ENCODE assay signal across 8 cellular contexts in genomic region chr1:229410692-229411433, GRCh38. TPM values are rescaled to one million over a fixed set of nuclear protein-coding genes. Genes with fewer than 3 reads are reported as not detected.
DNase-seq lines count a peak whose midpoint lies in the region; ATAC-seq, FAIRE-seq and TF ChIP-seq lines count a peak whose summit lies in the region.

No MANE protein-coding gene starts in this region.

- no peaks in the 10 kb centered on the region for H3K79me2 ChIP-seq in HCT116 (ENCODE audit: insufficient read depth, low read length)
- H3K79me2 ChIP-seq in GM12878 (ENCODE audit: control insufficient read depth, insufficient read depth, low read length), result no peaks in the 10 kb centered on the region

- H3K9me3 Mint-ChIP-seq in CD4-positive, alpha-beta memory T cell, result no peaks in the 10 kb centered on the region

- WGBS in GM12878 (ENCODE audit: insufficient coverage, insufficient replicate concordance, low lambda C conversion rate, missing lambda C conversion rate), result 37% methylated on average over 13 of the region's 14 CpGs
- WGBS in testis, 2 donors, result 17 to 58% methylated on average over 14 of the region's 14 CpGs

- H3K36me3 ChIP-seq in HCT116 (ENCODE audit: control insufficient read depth in 1 of 2, insufficient read depth in 2 of 2, low read length in 2 of 2) (no peaks in the 10 kb centered on the region), GM12878 (ENCODE audit: control insufficient read depth in 2 of 2, insufficient read depth in 2 of 2, low read length in 1 of 2) (no peaks in the 10 kb centered on the region), kidney (ENCODE audit: control insufficient read depth in 1 of 2, insufficient read depth in 2 of 2, low read length in 2 of 2) (no peaks in the 10 kb centered on the region), testis (ENCODE audit: low read depth, missing control alignments) (no peaks in the 10 kb centered on the region)
- no peaks in the 10 kb centered on the region for H3K36me3 ChIP-seq in CD4-positive, alpha-beta memory T cell (ENCODE audit: insufficient read depth, low read length)

- H2AFZ ChIP-seq in HCT116 (ENCODE audit: low read depth, low read length, poor library complexity, severe bottlenecking) (no peak overlapping the region), GM12878 (ENCODE audit: control insufficient read depth, low read depth, low read length) (no peak overlapping the region)

- peak; percentile 94 for ATAC-seq in HCT116
- ATAC-seq in GM12878, result peak; percentile 48; the same call in 2 of the 3 replicates
- no peak for ATAC-seq in HG02678 (IDR thresholded peaks at IDR 0.05; ENCODE audit: unreplicated experiment)

- TF ChIP-seq CTCF in HCT116 (IDR thresholded peaks at IDR 0.05 in 2 of 3, conservative IDR thresholded peaks at IDR 0.05 in 1 of 3; ENCODE audit: borderline replicate concordance in 1 of 3, insufficient read depth in 1 of 3, low read depth in 2 of 3, low read length in 2 of 3) (no peak), GM12878 (IDR thresholded peaks at IDR 0.05 in 2 of 3, conservative IDR thresholded peaks at IDR 0.05 in 1 of 3; ENCODE audit: control insufficient read depth in 2 of 3, extremely low read depth in 1 of 3, insufficient read depth in 1 of 3, low read depth in 3 of 3, low read length in 3 of 3) (no peak), kidney (IDR thresholded peaks at IDR 0.05; ENCODE audit: borderline replicate concordance, extremely low read depth, insufficient read depth) (no peak), testis (IDR thresholded peaks at IDR 0.05) (no peak)

- H3K27me3 Mint-ChIP-seq in CD4-positive, alpha-beta memory T cell, result peaks cover 39 to 49% of the 10 kb centered on the region in 2 donors

- TF ChIP-seq POLR2A in HCT116 (IDR thresholded peaks at IDR 0.05; ENCODE audit: borderline replicate concordance, extremely low read depth, insufficient read depth, insufficient read length) (no peak), GM12878 (IDR thresholded peaks at IDR 0.05; ENCODE audit: low read depth, low read length) (no peak), testis (IDR thresholded peaks at IDR 0.05) (no peak)

- TF ChIP-seq RAD21 in HCT116 (IDR thresholded peaks at IDR 0.05; ENCODE audit: low read depth) (no peak), GM12878 (IDR thresholded peaks at IDR 0.05; ENCODE audit: insufficient read depth, low read depth, low read length) (no peak)

- H3K4me3 Mint-ChIP-seq in CD4-positive, alpha-beta memory T cell, result peak overlapping the region in 3 of 8 donors; percentile 1 to 25 (median 21)

- H3K4me2 ChIP-seq in HCT116 (ENCODE audit: low read length) (peak overlapping the region; percentile 67), GM12878 (ENCODE audit: control insufficient read depth, insufficient read depth) (no peak overlapping the region)

- no peaks in the 10 kb centered on the region for H3K9me3 ChIP-seq in HCT116 (ENCODE audit: control insufficient read depth in 1 of 2, insufficient read depth in 1 of 2, low read depth in 1 of 2, low read length in 2 of 2)
- no peaks in the 10 kb centered on the region for H3K9me3 ChIP-seq in GM12878 (replicated peaks; ENCODE audit: control insufficient read depth, insufficient read depth, low read length)
- H3K9me3 ChIP-seq in kidney (ENCODE audit: control insufficient read depth in 1 of 2, low read length in 2 of 2), result no peaks in the 10 kb centered on the region
- H3K9me3 ChIP-seq in testis, result no peaks in the 10 kb centered on the region
- no peaks in the 10 kb centered on the region for H3K9me3 ChIP-seq in CD4-positive, alpha-beta memory T cell (ENCODE audit: control insufficient read depth in 1 of 2, low read length in 2 of 2)

- H3K27ac ChIP-seq in HCT116 (ENCODE audit: low read depth, low read length) (no peak overlapping the region), GM12878 (ENCODE audit: control insufficient read depth, insufficient read depth) (no peak overlapping the region), kidney (ENCODE audit: low read depth in 2 of 2, low read length in 2 of 2) (no peak overlapping the region), testis (no peak overlapping the region)
- H3K27ac ChIP-seq in CD4-positive, alpha-beta memory T cell (ENCODE audit: low read depth, low read length), result no peak overlapping the region

- DNase-seq in AG08396 (ENCODE audit: low spot score) (peak; percentile 71), HCT116 (ENCODE audit: low read depth, low spot score) (no peak), NCI-H524 treated with DMSO at 0.1 percent for 48 hours (lab: John Stamatoyannopoulos, UW) (peak; percentile 94), GM12878 (ENCODE audit: low read depth, low spot score) (no peak), kidney (peak; percentile 81), testis (peak; percentile 82)
- DNase-seq in CD4-positive, alpha-beta memory T cell, result no peak

- H3K27me3 ChIP-seq in HCT116 (ENCODE audit: insufficient read depth, low read length) (no peaks in the 10 kb centered on the region), GM12878 (replicated peaks in 1 of 2; ENCODE audit: control insufficient read depth in 2 of 2, insufficient read depth in 2 of 2, low read length in 1 of 2) (peaks cover 13 to 17% of the 10 kb centered on the region in 2 experiments), testis (no peaks in the 10 kb centered on the region)
- H3K27me3 ChIP-seq in CD4-positive, alpha-beta memory T cell (ENCODE audit: insufficient read depth, low read length), result peaks cover 16% of the 10 kb centered on the region

- RAD21 ChIA-PET in HCT116 (lab: Charles Lee; ENCODE audit: low non-redundant PET in 1 of 2, low total read pairs in 2 of 2, uncharacterized antibody in 2 of 2, unreplicated experiment in 2 of 2) (interaction anchor here in 1 of 2 experiments (1.0 kb wide), 1 partner anchor 86 kb away, joined by 3 read pairs; no protein-coding TSS in a partner anchor), GM12878 (lab: Charles Lee; ENCODE audit: unreplicated experiment) (interaction anchor here (0.9 kb wide), 1 partner anchor 71 kb away, joined by 4 read pairs; no protein-coding TSS in a partner anchor)

- H3K9ac ChIP-seq in HCT116 (ENCODE audit: low read length) (no peak overlapping the region), GM12878 (ENCODE audit: control insufficient read depth, insufficient read depth, low read length) (no peak overlapping the region), kidney (ENCODE audit: low read length in 2 of 2) (no peak overlapping the region)

- SMC1A ChIA-PET in GM12878 (lab: Charles Lee; ENCODE audit: uncharacterized antibody, unreplicated experiment), result no interaction called here

- in situ Hi-C loops in GM12878 (cut with MboI), result no loop called here

- peaks cover 8 to 17% (median 12%) of the 10 kb centered on the region in 4 donors for H3K4me1 Mint-ChIP-seq in CD4-positive, alpha-beta memory T cell

- BruUV-seq in HCT116 (replicated peaks; lab: Mats Ljungman, UMichigan) (no TSS peak), GM12878 (replicated peaks; lab: Mats Ljungman, UMichigan) (no TSS peak)

- H3K27ac Mint-ChIP-seq in CD4-positive, alpha-beta memory T cell, result no peak overlapping the region

- no peak for FAIRE-seq in GM12878 (lab: Jason Lieb, UNC)
- FAIRE-seq in kidney (lab: Jason Lieb, UNC), result no peak

- CTCF ChIA-PET in HCT116 (lab: Charles Lee) (no interaction called here), GM12878 (lab: Yijun Ruan, JAX) (interaction anchor here (0.9 kb wide), 1 partner anchor 71 kb away, joined by 4 read pairs; no protein-coding TSS in a partner anchor)
- CTCF ChIA-PET in CD4-positive, alpha-beta memory T cell (lab: Charles Lee; ENCODE audit: partially characterized antibody), result no interaction called here

- H3K4me1 ChIP-seq in HCT116 (ENCODE audit: control insufficient read depth in 1 of 2, insufficient read depth in 2 of 2, low read length in 2 of 2), result peaks cover 7 to 22% of the 10 kb centered on the region in 2 experiments
- no peaks in the 10 kb centered on the region for H3K4me1 ChIP-seq in GM12878 (ENCODE audit: control insufficient read depth, insufficient read depth, low read length)
- H3K4me1 ChIP-seq in kidney (ENCODE audit: control insufficient read depth in 1 of 2, insufficient read depth in 1 of 2, low read depth in 1 of 2, low read length in 2 of 2), result peaks cover 0 to 16% of the 10 kb centered on the region in 2 donors
- peaks cover 29% of the 10 kb centered on the region for H3K4me1 ChIP-seq in testis
- H3K4me1 ChIP-seq in CD4-positive, alpha-beta memory T cell (ENCODE audit: insufficient read depth, low read length), result peaks cover 8% of the 10 kb centered on the region

- H3K4me3 ChIP-seq in HCT116 (replicated peaks in 1 of 2; ENCODE audit: low read depth in 1 of 2, low read length in 2 of 2) (peak overlapping the region in 1 of 2 experiments; percentile 15; a peak in 1 of 4 replicates), GM12878 (no peak overlapping the region), kidney (ENCODE audit: low read length in 2 of 2) (no peak overlapping the region), testis (no peak overlapping the region)
- H3K4me3 ChIP-seq in CD4-positive, alpha-beta memory T cell (ENCODE audit: low read length in 2 of 2), result no peak overlapping the region

- no peaks in the 10 kb centered on the region for H3K9me2 ChIP-seq in HCT116 (ENCODE audit: insufficient read depth)

- POLR2A ChIA-PET in HCT116 (lab: Charles Lee) (interaction anchor here (1.2 kb wide), 1 partner anchor 10 kb away, joined by 4 read pairs; no protein-coding TSS in a partner anchor), GM12878 (lab: Charles Lee) (no interaction called here)
- POLR2A ChIA-PET in CD4-positive, alpha-beta memory T cell (lab: Charles Lee; ENCODE audit: partially characterized antibody), result interaction anchor here (0.6 kb wide), 1 partner anchor 317 kb away, joined by 3 read pairs; no protein-coding TSS in a partner anchor

- intact Hi-C loops in HCT116 (cut with micrococcal nuclease), result no loop called here
- intact Hi-C loops in GM12878 (cut with micrococcal nuclease; ENCODE audit: unreplicated experiment), result no loop called here
- intact Hi-C loops in kidney (cut with DNase I), result no loop called here
- intact Hi-C loops in testis (cut with DNase I; ENCODE audit: low total_unique reads), result no loop called here
- intact Hi-C loops in CD4-positive, alpha-beta memory T cell (cut with micrococcal nuclease), result no loop called here

- H4K20me1 ChIP-seq in HCT116 (ENCODE audit: insufficient read depth) (no peaks in the 10 kb centered on the region), GM12878 (ENCODE audit: control insufficient read depth, insufficient read depth) (no peaks in the 10 kb centered on the region)

- TF ChIP-seq EP300 in GM12878 (IDR thresholded peaks at IDR 0.05; ENCODE audit: borderline replicate concordance in 1 of 2, control insufficient read depth in 1 of 2, low read depth in 2 of 2, low read length in 2 of 2), result no peak

- H3K36me3 Mint-ChIP-seq in CD4-positive, alpha-beta memory T cell, result no peaks in the 10 kb centered on the region

RNA-seq across cellular contexts. Expression of gene ACTA1, which starts 23.0 kb away (rescaled TPM):
- total RNA-seq in HCT116 (2021; ENCODE audit: unreplicated experiment) (not detected), GM12878 (2014; rRNA removed) (not detected in 2 replicates), GM12878 (2014; rRNA removed; fragmentation: Illumina TruSeq; extraction: Trizol) (not detected in 2 replicates), GM12878 (2021) (not detected in 2 replicates), kidney (not detected), testis (1 to 10 TPM in 1 of 2 donors, under 1 TPM in 1; 0.94 to 1.2 TPM)
- polyA plus RNA-seq in HCT116 (2012), result 0.15 and 0.18 TPM in 2 replicates
- not detected in 2 replicates for total RNA-seq in GM12878 (2013; cell fraction: nucleolus; rRNA removed)
- not detected for polyA plus RNA-seq in GM12878 (2011; ENCODE audit: low read depth)
- polyA plus RNA-seq in GM12878 (2011; rRNA removed) (0.05 TPM in 1 of 2 replicates, not detected in the other), GM12878 (2014; fragmentation: Illumina TruSeq; extraction: Trizol) (not detected in 2 replicates), GM12878 (2014; fragmentation: Nextera tagmentation; extraction: Ambion mirVana) (not detected), GM12878 (2014; rRNA removed) (0.35 TPM in 1 of 2 replicates, not detected in the other), GM12878 (2016; fragmentation: Nextera tagmentation; extraction: Ambion mirVana) (under 1 TPM in 1 of 2 experiments, not detected in 1; 0.12 TPM), kidney (ENCODE audit: insufficient read depth, low read depth, low replicate concordance) (1.2 TPM), testis (ENCODE audit: insufficient read depth, low read depth, low replicate concordance) (136 TPM)
- 0.10 and 0.12 TPM in 2 replicates for polyA plus RNA-seq in GM12878 (2011; cell fraction: cytosol; rRNA removed)
- polyA plus RNA-seq in GM12878 (2011; cell fraction: nucleus; rRNA removed), result 0.36 and 0.80 TPM in 2 replicates
- polyA plus RNA-seq in GM12878 (2012), result not detected in 2 replicates
- 0.15 TPM in 1 of 2 replicates, not detected in the other for polyA minus RNA-seq in GM12878 (2011; rRNA and poly(A)+ RNA removed)
- not detected in 2 replicates for polyA minus RNA-seq in GM12878 (2011; cell fraction: cytosol; rRNA and poly(A)+ RNA removed)
- polyA minus RNA-seq in GM12878 (2011; cell fraction: nucleus; rRNA and poly(A)+ RNA removed), result not detected in 2 replicates
- total RNA-seq in CD4-positive, alpha-beta memory T cell, result under 1 TPM in 1 of 2 experiments, not detected in 1; 0.29 TPM
- not detected for polyA plus RNA-seq in CD4-positive, alpha-beta memory T cell

Comparison
In these comparisons a context has a peak if more than half of its experiments do, and no peak if none do; other contexts are left out.
1. DNase-seq: peak in AG08396 (single experiment), NCI-H524 treated with DMSO at 0.1 percent for 48 hours (single experiment), kidney (single experiment) and testis (single experiment); none in HCT116 (single experiment), GM12878 (single experiment) and CD4-positive, alpha-beta memory T cell (0 of 5).